ENCODE assay signal across 1 cellular context in the genomic region with DNA sequence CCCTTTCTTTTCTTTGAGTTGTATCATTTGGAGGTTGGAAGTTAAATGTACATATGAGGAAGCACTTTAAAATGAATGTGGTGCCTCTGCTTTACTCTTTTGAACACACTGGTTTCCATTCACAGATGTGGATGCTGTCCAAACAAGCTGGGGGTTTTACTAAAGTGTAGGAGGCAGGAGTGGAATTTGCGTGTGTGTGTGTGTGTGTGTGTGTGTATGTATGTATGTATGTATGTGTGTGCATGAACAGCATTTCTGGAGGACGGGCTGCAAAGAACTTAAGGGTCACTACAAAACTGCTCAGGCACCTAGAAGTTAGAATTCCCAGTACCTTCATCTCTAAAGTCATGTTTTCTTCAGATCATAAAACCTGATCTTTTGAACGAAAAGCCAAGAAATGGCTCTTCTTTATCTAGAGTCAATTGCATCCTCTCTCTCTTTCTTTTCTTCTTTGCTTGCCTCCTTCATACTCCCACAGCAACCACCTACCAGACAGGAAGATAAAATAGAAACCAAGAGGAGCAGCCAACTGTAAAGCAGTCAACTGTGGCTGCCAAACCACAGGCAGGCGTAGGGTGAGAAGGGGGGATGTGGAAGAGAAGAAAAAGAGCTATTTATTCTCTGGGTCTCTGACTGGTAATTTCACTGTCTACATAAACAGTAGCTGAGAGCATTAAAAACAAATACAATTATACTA.
TF ChIP-seq lines count a peak whose summit lies in the region.

No MANE protein-coding gene starts in this region.

TF ChIP-seq in GM23338, 12 proteins besides CTCF, POLR2A, EP300 and RAD21 (continued from another document):
- TF ChIP-seq, protein P1, sequence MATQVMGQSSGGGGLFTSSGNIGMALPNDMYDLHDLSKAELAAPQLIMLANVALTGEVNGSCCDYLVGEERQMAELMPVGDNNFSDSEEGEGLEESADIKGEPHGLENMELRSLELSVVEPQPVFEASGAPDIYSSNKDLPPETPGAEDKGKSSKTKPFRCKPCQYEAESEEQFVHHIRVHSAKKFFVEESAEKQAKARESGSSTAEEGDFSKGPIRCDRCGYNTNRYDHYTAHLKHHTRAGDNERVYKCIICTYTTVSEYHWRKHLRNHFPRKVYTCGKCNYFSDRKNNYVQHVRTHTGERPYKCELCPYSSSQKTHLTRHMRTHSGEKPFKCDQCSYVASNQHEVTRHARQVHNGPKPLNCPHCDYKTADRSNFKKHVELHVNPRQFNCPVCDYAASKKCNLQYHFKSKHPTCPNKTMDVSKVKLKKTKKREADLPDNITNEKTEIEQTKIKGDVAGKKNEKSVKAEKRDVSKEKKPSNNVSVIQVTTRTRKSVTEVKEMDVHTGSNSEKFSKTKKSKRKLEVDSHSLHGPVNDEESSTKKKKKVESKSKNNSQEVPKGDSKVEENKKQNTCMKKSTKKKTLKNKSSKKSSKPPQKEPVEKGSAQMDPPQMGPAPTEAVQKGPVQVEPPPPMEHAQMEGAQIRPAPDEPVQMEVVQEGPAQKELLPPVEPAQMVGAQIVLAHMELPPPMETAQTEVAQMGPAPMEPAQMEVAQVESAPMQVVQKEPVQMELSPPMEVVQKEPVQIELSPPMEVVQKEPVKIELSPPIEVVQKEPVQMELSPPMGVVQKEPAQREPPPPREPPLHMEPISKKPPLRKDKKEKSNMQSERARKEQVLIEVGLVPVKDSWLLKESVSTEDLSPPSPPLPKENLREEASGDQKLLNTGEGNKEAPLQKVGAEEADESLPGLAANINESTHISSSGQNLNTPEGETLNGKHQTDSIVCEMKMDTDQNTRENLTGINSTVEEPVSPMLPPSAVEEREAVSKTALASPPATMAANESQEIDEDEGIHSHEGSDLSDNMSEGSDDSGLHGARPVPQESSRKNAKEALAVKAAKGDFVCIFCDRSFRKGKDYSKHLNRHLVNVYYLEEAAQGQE (IDR thresholded peaks at IDR 0.05; ENCODE audit: unreplicated experiment): no peak
- TF ChIP-seq EZH2 (IDR thresholded peaks at IDR 0.05; ENCODE audit: low read depth, unreplicated experiment) (no peak), ZNF114 (CRISPR knock-in tag; IDR thresholded peaks at IDR 0.05) (no peak), ZNF331 (CRISPR knock-in tag; IDR thresholded peaks at IDR 0.05; ENCODE audit: low read depth) (no peak)
